1 cellular context compared by ENCODE assay signal in the genomic region with DNA sequence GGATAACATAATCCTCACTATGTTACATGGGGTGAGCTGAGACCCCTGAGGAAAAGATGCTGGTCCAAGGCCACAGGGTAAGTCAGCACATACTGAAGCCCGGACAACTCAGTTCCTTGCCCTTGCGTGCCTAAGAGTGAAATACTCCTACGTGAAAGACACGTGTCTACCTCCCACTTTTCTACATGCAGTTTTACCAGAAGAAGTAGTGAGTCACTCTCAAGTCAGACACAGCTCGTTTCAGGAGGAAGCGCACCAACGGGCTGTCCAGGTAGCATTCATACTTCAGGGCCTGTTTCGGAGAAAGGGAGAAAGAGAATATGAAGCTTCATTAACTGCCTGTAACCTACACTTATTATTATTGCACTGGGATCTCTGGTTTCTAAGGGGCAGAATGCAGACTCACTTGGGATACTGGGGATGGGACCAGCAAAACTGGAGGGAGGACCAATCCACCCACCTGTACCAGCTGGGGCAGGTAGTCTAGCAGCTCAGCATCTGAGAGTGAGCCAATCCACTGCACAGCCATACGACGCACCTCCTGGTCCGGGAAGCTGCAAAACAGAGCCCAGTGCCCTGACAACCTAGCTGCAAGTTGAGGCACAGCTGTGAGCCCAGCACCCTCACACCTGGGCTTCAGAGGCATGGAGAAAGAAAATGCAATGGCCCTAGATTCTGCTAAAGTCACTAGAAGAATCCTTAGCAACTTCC.
TF ChIP-seq lines count a peak whose summit lies in the region.

No MANE protein-coding gene starts in this region.

TF ChIP-seq in K562, 482 proteins besides CTCF, POLR2A, EP300 and RAD21:
- TF ChIP-seq EGR1 (conservative IDR thresholded peaks at IDR 0.05) (peak; percentile 54), BHLHE40 (IDR thresholded peaks at IDR 0.05; ENCODE audit: low read length) (peak; percentile 73), MECOM (CRISPR knock-in tag; IDR thresholded peaks at IDR 0.05) (no peak), FOSL1 (tag; conservative IDR thresholded peaks at IDR 0.05) (peak; percentile 63), CCNT2 (IDR thresholded peaks at IDR 0.05; ENCODE audit: borderline replicate concordance, extremely low read depth, insufficient read length, low read depth, low read length) (no peak), JUND (IDR thresholded peaks at IDR 0.05; ENCODE audit: borderline replicate concordance, low read depth, low read length) (peak; percentile 22; the same call in 1 of the 2 replicates), JUND (tag; IDR thresholded peaks at IDR 0.05; ENCODE audit: borderline replicate concordance, low read depth, low read length) (no peak)
- TF ChIP-seq, protein P1, sequence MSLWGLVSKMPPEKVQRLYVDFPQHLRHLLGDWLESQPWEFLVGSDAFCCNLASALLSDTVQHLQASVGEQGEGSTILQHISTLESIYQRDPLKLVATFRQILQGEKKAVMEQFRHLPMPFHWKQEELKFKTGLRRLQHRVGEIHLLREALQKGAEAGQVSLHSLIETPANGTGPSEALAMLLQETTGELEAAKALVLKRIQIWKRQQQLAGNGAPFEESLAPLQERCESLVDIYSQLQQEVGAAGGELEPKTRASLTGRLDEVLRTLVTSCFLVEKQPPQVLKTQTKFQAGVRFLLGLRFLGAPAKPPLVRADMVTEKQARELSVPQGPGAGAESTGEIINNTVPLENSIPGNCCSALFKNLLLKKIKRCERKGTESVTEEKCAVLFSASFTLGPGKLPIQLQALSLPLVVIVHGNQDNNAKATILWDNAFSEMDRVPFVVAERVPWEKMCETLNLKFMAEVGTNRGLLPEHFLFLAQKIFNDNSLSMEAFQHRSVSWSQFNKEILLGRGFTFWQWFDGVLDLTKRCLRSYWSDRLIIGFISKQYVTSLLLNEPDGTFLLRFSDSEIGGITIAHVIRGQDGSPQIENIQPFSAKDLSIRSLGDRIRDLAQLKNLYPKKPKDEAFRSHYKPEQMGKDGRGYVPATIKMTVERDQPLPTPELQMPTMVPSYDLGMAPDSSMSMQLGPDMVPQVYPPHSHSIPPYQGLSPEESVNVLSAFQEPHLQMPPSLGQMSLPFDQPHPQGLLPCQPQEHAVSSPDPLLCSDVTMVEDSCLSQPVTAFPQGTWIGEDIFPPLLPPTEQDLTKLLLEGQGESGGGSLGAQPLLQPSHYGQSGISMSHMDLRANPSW (CRISPR knock-in tag; IDR thresholded peaks at IDR 0.05), result no peak
- TF ChIP-seq, protein P2, sequence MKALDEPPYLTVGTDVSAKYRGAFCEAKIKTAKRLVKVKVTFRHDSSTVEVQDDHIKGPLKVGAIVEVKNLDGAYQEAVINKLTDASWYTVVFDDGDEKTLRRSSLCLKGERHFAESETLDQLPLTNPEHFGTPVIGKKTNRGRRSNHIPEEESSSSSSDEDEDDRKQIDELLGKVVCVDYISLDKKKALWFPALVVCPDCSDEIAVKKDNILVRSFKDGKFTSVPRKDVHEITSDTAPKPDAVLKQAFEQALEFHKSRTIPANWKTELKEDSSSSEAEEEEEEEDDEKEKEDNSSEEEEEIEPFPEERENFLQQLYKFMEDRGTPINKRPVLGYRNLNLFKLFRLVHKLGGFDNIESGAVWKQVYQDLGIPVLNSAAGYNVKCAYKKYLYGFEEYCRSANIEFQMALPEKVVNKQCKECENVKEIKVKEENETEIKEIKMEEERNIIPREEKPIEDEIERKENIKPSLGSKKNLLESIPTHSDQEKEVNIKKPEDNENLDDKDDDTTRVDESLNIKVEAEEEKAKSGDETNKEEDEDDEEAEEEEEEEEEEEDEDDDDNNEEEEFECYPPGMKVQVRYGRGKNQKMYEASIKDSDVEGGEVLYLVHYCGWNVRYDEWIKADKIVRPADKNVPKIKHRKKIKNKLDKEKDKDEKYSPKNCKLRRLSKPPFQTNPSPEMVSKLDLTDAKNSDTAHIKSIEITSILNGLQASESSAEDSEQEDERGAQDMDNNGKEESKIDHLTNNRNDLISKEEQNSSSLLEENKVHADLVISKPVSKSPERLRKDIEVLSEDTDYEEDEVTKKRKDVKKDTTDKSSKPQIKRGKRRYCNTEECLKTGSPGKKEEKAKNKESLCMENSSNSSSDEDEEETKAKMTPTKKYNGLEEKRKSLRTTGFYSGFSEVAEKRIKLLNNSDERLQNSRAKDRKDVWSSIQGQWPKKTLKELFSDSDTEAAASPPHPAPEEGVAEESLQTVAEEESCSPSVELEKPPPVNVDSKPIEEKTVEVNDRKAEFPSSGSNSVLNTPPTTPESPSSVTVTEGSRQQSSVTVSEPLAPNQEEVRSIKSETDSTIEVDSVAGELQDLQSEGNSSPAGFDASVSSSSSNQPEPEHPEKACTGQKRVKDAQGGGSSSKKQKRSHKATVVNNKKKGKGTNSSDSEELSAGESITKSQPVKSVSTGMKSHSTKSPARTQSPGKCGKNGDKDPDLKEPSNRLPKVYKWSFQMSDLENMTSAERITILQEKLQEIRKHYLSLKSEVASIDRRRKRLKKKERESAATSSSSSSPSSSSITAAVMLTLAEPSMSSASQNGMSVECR (CRISPR knock-in tag; IDR thresholded peaks at IDR 0.05), result 0 out of 2 replicates have a peak, but pooled peaks have one; percentile 33
- TF ChIP-seq, protein P3, sequence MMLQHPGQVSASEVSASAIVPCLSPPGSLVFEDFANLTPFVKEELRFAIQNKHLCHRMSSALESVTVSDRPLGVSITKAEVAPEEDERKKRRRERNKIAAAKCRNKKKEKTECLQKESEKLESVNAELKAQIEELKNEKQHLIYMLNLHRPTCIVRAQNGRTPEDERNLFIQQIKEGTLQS (IDR thresholded peaks at IDR 0.05), result 0 out of 2 replicates have a peak, but pooled peaks have one; percentile 19
- TF ChIP-seq, protein P3 (CRISPR knock-in tag; conservative IDR thresholded peaks at IDR 0.05), result no peak
- TF ChIP-seq, protein P4, sequence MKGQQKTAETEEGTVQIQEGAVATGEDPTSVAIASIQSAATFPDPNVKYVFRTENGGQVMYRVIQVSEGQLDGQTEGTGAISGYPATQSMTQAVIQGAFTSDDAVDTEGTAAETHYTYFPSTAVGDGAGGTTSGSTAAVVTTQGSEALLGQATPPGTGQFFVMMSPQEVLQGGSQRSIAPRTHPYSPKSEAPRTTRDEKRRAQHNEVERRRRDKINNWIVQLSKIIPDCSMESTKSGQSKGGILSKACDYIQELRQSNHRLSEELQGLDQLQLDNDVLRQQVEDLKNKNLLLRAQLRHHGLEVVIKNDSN (CRISPR knock-in tag; IDR thresholded peaks at IDR 0.05), result peak; percentile 11; the same call in 1 of the 2 replicates
- TF ChIP-seq, protein P5, sequence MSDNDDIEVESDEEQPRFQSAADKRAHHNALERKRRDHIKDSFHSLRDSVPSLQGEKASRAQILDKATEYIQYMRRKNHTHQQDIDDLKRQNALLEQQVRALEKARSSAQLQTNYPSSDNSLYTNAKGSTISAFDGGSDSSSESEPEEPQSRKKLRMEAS (CRISPR knock-in tag; IDR thresholded peaks at IDR 0.05), result peak; percentile 50; the same call in 1 of the 2 replicates
